Comparison of ENCODE assay signal across 8 cellular contexts in the genomic region with DNA sequence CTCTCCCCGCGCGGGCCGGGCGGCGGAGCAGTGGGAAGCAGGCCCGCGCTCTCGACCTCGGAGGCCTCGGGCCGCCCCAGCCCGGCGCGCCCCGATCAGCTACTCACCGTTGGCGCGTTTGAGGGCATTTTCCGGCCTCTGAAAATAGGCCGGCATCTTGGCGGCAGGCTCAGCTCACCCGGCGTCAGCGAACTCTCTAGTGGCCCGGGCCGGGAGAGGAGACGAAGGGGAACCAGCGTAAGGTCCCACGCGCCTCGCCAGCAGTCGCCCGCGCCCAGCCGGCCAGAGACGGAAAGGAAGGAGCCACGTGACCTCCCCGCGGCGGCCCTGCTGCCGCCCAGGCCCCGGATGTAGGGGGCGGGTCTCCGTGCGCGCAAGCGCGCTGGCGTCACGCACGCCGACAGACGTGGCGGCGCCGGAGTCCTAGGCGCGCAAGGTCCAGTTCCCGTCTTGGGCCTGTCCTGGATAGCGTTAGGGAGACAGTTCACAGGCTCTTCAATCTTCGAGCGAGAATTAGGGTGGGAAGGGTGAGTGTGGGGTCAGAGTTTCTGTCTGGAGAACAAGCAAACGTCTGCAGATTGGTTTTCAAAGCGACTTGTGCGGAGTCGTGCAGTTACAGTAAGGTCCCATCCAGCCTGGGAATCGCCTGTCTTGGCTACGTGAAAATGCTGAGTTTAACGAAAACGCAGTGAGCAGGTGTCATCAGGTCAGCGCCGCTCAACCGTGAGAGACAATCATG.
DNase-seq lines count a peak whose midpoint lies in the region; ATAC-seq, FAIRE-seq and TF ChIP-seq lines count a peak whose summit lies in the region.

A gene with protein sequence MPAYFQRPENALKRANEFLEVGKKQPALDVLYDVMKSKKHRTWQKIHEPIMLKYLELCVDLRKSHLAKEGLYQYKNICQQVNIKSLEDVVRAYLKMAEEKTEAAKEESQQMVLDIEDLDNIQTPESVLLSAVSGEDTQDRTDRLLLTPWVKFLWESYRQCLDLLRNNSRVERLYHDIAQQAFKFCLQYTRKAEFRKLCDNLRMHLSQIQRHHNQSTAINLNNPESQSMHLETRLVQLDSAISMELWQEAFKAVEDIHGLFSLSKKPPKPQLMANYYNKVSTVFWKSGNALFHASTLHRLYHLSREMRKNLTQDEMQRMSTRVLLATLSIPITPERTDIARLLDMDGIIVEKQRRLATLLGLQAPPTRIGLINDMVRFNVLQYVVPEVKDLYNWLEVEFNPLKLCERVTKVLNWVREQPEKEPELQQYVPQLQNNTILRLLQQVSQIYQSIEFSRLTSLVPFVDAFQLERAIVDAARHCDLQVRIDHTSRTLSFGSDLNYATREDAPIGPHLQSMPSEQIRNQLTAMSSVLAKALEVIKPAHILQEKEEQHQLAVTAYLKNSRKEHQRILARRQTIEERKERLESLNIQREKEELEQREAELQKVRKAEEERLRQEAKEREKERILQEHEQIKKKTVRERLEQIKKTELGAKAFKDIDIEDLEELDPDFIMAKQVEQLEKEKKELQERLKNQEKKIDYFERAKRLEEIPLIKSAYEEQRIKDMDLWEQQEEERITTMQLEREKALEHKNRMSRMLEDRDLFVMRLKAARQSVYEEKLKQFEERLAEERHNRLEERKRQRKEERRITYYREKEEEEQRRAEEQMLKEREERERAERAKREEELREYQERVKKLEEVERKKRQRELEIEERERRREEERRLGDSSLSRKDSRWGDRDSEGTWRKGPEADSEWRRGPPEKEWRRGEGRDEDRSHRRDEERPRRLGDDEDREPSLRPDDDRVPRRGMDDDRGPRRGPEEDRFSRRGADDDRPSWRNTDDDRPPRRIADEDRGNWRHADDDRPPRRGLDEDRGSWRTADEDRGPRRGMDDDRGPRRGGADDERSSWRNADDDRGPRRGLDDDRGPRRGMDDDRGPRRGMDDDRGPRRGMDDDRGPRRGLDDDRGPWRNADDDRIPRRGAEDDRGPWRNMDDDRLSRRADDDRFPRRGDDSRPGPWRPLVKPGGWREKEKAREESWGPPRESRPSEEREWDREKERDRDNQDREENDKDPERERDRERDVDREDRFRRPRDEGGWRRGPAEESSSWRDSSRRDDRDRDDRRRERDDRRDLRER (N-terminal part only) (minus strand): TSS at position 297 of the 739 bp plus-strand sequence. CDS start 141 bp downstream, at position 156.

- POLR2A ChIA-PET in AG04449 (lab: Yijun Ruan, JAX), result interaction anchor here (1.1 to 1.5 kb wide), 2 partner anchors 24 to 31 kb away, joined by 3 to 8 read pairs; a partner anchor contains a TSS

- CTCF ChIA-PET in AG04449 (lab: Yijun Ruan, JAX), result no interaction called here

- FAIRE-seq in islet of Langerhans (lab: Jason Lieb, UNC), result peak; percentile 49

- ATAC-seq in GM18867 (IDR thresholded peaks at IDR 0.05; ENCODE audit: unreplicated experiment) (peak; percentile 83), HG03097 (IDR thresholded peaks at IDR 0.05; ENCODE audit: low FRiP score, unreplicated experiment) (peak; percentile 78)

- DNase-seq in AG04449 (ENCODE audit: low read depth, low spot score) (no peak), NCI-H2227 (lab: John Stamatoyannopoulos, UW; ENCODE audit: unreplicated experiment) (peak; percentile 93)
- peak; percentile 81 to 88 (median 85) for DNase-seq in activated CD4-positive, CD25-positive, alpha-beta regulatory T cell (lab: John Stamatoyannopoulos, UW)
- DNase-seq in central memory CD4-positive, alpha-beta T cell, result peak; percentile 90
- DNase-seq in stimulated activated CD4-positive, alpha-beta T cell treated with anti-CD3 and anti-CD28 coated beads, Interleukin-12 subunit alpha, Interleukin-12 subunit beta, amount 100 ng/mL, for 24 hours (ENCODE audit: low read depth in 2 of 2), result peak; percentile 81 to 86

- no peak for TF ChIP-seq CTCF in AG04449 (IDR thresholded peaks at IDR 0.05; ENCODE audit: insufficient read depth, low read length, missing control alignments)

- peak within 1 kb of the TSS; percentile 94 for H3K4me3 ChIP-seq in AG04449 (ENCODE audit: low read depth, low read length)
